ENCODE assay signal across 20 cellular contexts in genomic region chr10:120634629-120635028, GRCh38.
DNase-seq lines count a peak whose midpoint lies in the region; ATAC-seq and TF ChIP-seq lines count a peak whose summit lies in the region.
"Had no signal": no experiment of that assay in that cellular context is flagged by ENCODE, and none has a peak within 500 bp of the region (broad histone marks: within the 10 kb centered on the region; RNA-seq: fewer than 3 reads in every experiment).

No MANE protein-coding gene starts in this region.

- H3K4me3 ChIP-seq in HL-60 (replicated peaks; ENCODE audit: insufficient read depth, low read length): no peak overlapping the region
- H3K4me3 ChIP-seq in choroid plexus epithelial cell (ENCODE audit: low read depth, low read length): no peak overlapping the region
- H3K4me3 ChIP-seq: adrenal gland, colonic mucosa, lung, right lobe of liver, SJSA1, upper lobe of left lung had no signal

- no peak overlapping the region for H3K4me3 Mint-ChIP-seq in progenitor cell of endocrine pancreas (ENCODE audit: low read depth)
- H3K4me3 Mint-ChIP-seq: activated CD8-positive, alpha-beta T cell treated with anti-CD3 and anti-CD28 coated beads for 36 hours; CD8-positive, alpha-beta memory T cell had no signal

- peaks cover 3% of the 10 kb centered on the region for H3K27me3 ChIP-seq in HL-60 (ENCODE audit: insufficient read depth, poor library complexity, severe bottlenecking)
- H3K27me3 ChIP-seq: adrenal gland, colonic mucosa, right lobe of liver, SJSA1, upper lobe of left lung had no signal

- DNase-seq in DMS 273 (lab: John Stamatoyannopoulos, UW; ENCODE audit: unreplicated experiment) (peak; percentile 15), DMS 273 treated with DMSO at 0.1 percent for 48 hours (lab: John Stamatoyannopoulos, UW) (no peak), HL-60 (ENCODE audit: low read depth in 1 of 2, low spot score in 1 of 2) (no peak), choroid plexus epithelial cell (ENCODE audit: low read depth) (no peak), progenitor cell of endocrine pancreas (ENCODE audit: low spot score, unreplicated experiment) (no peak), NCI-H524 treated with DMSO at 0.1 percent for 48 hours (lab: John Stamatoyannopoulos, UW) (no peak), NOMO-1 treated with dmso at 0.1 percent for 144 hours (lab: John Stamatoyannopoulos, UW; ENCODE audit: unreplicated experiment) (no peak)
- DNase-seq: 8988T; activated CD8-positive, alpha-beta T cell treated with anti-CD3 and anti-CD28 coated beads for 36 hours; adrenal gland; CD8-positive, alpha-beta memory T cell; colonic mucosa; MM.1S; NCI-H2171 treated with DMSO at 0.1 percent for 48 hours; right lobe of liver; stimulated activated CD4-positive, alpha-beta T cell treated with anti-CD3 and anti-CD28 coated beads, Interleukin-4, amount 100 ng/mL, for 1 hour had no signal

- H3K27ac Mint-ChIP-seq in progenitor cell of endocrine pancreas: no peak overlapping the region
- H3K27ac Mint-ChIP-seq: activated CD8-positive, alpha-beta T cell treated with anti-CD3 and anti-CD28 coated beads for 36 hours; CD8-positive, alpha-beta memory T cell had no signal

- peaks cover 1% of the 10 kb centered on the region for H3K9me3 Mint-ChIP-seq in progenitor cell of endocrine pancreas (ENCODE audit: low read depth)
- H3K9me3 Mint-ChIP-seq: activated CD8-positive, alpha-beta T cell treated with anti-CD3 and anti-CD28 coated beads for 36 hours had no signal

- TF ChIP-seq CTCF in HL-60 (IDR thresholded peaks at IDR 0.05; ENCODE audit: insufficient read depth, low read length) (peak; percentile 15), choroid plexus epithelial cell (conservative IDR thresholded peaks at IDR 0.05; ENCODE audit: low read depth, low read length) (peak; percentile 14), progenitor cell of endocrine pancreas (IDR thresholded peaks at IDR 0.05; ENCODE audit: unreplicated experiment) (peak; percentile 39)

- H3K27me3 Mint-ChIP-seq in progenitor cell of endocrine pancreas: peaks cover 6% of the 10 kb centered on the region
- H3K27me3 Mint-ChIP-seq: activated CD8-positive, alpha-beta T cell treated with anti-CD3 and anti-CD28 coated beads for 36 hours had no signal

- no peaks in the 10 kb centered on the region for H3K36me3 Mint-ChIP-seq in progenitor cell of endocrine pancreas (ENCODE audit: insufficient read depth)

- H3K27ac ChIP-seq in HL-60 (replicated peaks): no peak overlapping the region
- H3K27ac ChIP-seq: adrenal gland, colonic mucosa, right lobe of liver, SJSA1, upper lobe of left lung had no signal

- H3K4me1 Mint-ChIP-seq in progenitor cell of endocrine pancreas (ENCODE audit: low read depth): no peaks in the 10 kb centered on the region
- H3K4me1 Mint-ChIP-seq: CD8-positive, alpha-beta memory T cell had no signal

- ATAC-seq in HG02571 (IDR thresholded peaks at IDR 0.05; ENCODE audit: unreplicated experiment): no peak
- ATAC-seq: activated CD8-positive, alpha-beta T cell treated with anti-CD3 and anti-CD28 coated beads for 36 hours; right lobe of liver had no signal
